In genomic region chr1:109361114-109361513, GRCh38 we compare ENCODE assay signal across 1 cellular context.
TF ChIP-seq lines count a peak whose summit lies in the region.

No MANE protein-coding gene starts in this region.

TF ChIP-seq in GM23338, 12 proteins besides CTCF, POLR2A, EP300 and RAD21 (continued from another document):
- no peak for TF ChIP-seq ZNF462 (CRISPR knock-in tag; IDR thresholded peaks at IDR 0.05)
- TF ChIP-seq CREB1 (CRISPR knock-in tag; IDR thresholded peaks at IDR 0.05; ENCODE audit: low read depth), result no peak
- no peak for TF ChIP-seq JUNB (IDR thresholded peaks at IDR 0.05; ENCODE audit: unreplicated experiment)
